ENCODE assay signal across 8 cellular contexts in genomic region chr4:141636077-141636770, GRCh38. TPM values are rescaled to one million over a fixed set of nuclear protein-coding genes. Genes with fewer than 3 reads are reported as not detected.
DNase-seq lines count a peak whose midpoint lies in the region; ATAC-seq and TF ChIP-seq lines count a peak whose summit lies in the region.

A gene with protein sequence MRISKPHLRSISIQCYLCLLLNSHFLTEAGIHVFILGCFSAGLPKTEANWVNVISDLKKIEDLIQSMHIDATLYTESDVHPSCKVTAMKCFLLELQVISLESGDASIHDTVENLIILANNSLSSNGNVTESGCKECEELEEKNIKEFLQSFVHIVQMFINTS (plus strand): TSS chr4:141636583. CDS start chr4:141719465, 82,882 bp downstream.

- H3K4me1 ChIP-seq in RWPE2 (ENCODE audit: insufficient read depth, poor library complexity, severe bottlenecking) = peaks cover 10% of the 10 kb centered on the region
- H3K4me1 ChIP-seq in prostate gland (replicated peaks) = no peaks in the 10 kb centered on the region

- H3K27me3 ChIP-seq in RWPE2 (ENCODE audit: insufficient read depth, poor library complexity, severe bottlenecking) (no peaks in the 10 kb centered on the region), prostate gland (replicated peaks; ENCODE audit: insufficient read depth) (no peaks in the 10 kb centered on the region)

- H3K36me3 ChIP-seq in RWPE2 (ENCODE audit: low read depth) (no peaks in the 10 kb centered on the region), prostate gland (no peaks in the 10 kb centered on the region)

- intact Hi-C loops in cardiac septum (cut with DNase I) (loop anchor here (2.0 kb wide), 1 partner anchor 19 kb away; no protein-coding TSS in a partner anchor), prostate gland (cut with DNase I) (no loop called here)

- in situ Hi-C loops in ACHN (cut with HindIII; ENCODE audit: low pct_ligation_motif_present, low pct_unique_long_range_greater_than_20kb, low sequenced_read_pairs) = no loop called here

- H3K27ac Mint-ChIP-seq in activated naive CD4-positive, alpha-beta T cell treated with anti-CD3 and anti-CD28 coated beads, Interleukin-2, amount 50 U/mL, for 72 hours = peak within 1 kb of the TSS in 1 of 2 donors; percentile 80

- ATAC-seq in GM18870 (IDR thresholded peaks at IDR 0.05; ENCODE audit: unreplicated experiment) = peak; percentile 50
- ATAC-seq in HG03064 (IDR thresholded peaks at IDR 0.05; ENCODE audit: low read depth, unreplicated experiment) = peak; percentile 65
- peak; percentile 68 for ATAC-seq in RWPE2 (ENCODE audit: low read depth)
- peak; percentile 91 to 94 for ATAC-seq in activated naive CD4-positive, alpha-beta T cell treated with anti-CD3 and anti-CD28 coated beads, Interleukin-2, amount 50 U/mL, for 72 hours

- peak; percentile 8 for TF ChIP-seq POLR2A in prostate gland (IDR thresholded peaks at IDR 0.05)

- DNase-seq in ACHN (peak; percentile 81), RWPE2 (ENCODE audit: low spot score) (peak; percentile 78), cardiac septum (ENCODE audit: low spot score) (peak; percentile 79), prostate gland (ENCODE audit: low spot score) (peak; percentile 58), NCI-H2171 (lab: John Stamatoyannopoulos, UW) (no peak)
- DNase-seq in activated naive CD4-positive, alpha-beta T cell treated with anti-CD3 and anti-CD28 coated beads, Interleukin-2, amount 50 U/mL, for 72 hours (ENCODE audit: low spot score in 2 of 2) = peak; percentile 52 to 78

- no peaks in the 10 kb centered on the region for H3K9me3 ChIP-seq in RWPE2 (ENCODE audit: severe bottlenecking)
- no peaks in the 10 kb centered on the region for H3K9me3 ChIP-seq in prostate gland

- no peaks in the 10 kb centered on the region for H3K36me3 Mint-ChIP-seq in activated naive CD4-positive, alpha-beta T cell treated with anti-CD3 and anti-CD28 coated beads, Interleukin-2, amount 50 U/mL, for 72 hours

- TF ChIP-seq CTCF in RWPE2 (IDR thresholded peaks at IDR 0.05; ENCODE audit: poor library complexity, severe bottlenecking) (no peak), prostate gland (IDR thresholded peaks at IDR 0.05) (no peak)

- H3K4me3 ChIP-seq in RWPE2 (ENCODE audit: severe bottlenecking) (peak within 1 kb of the TSS; percentile 91), prostate gland (peak within 1 kb of the TSS; percentile 56 to 80)

- H3K9me3 Mint-ChIP-seq in activated naive CD4-positive, alpha-beta T cell treated with anti-CD3 and anti-CD28 coated beads, Interleukin-2, amount 50 U/mL, for 72 hours = no peaks in the 10 kb centered on the region

- H3K27ac ChIP-seq in RWPE2 (ENCODE audit: poor library complexity, severe bottlenecking) (peak within 1 kb of the TSS; percentile 26), prostate gland (peak within 1 kb of the TSS; percentile 73 to 84)

- under 1% methylated on average over 43 of the region's 43 CpGs for whole genome bisulfite sequencing in prostate gland

RNA-seq across cellular contexts. Expression of the gene that starts here (rescaled TPM):
- total RNA-seq in activated naive CD4-positive, alpha-beta T cell treated with anti-CD3 and anti-CD28 coated beads, Interleukin-2, amount 50 U/mL, for 72 hours = 1 to 10 TPM; 1.1 to 1.2 TPM
- total RNA-seq in cardiac septum = 3.1 TPM
- 1 to 10 TPM; 1.2 to 2.0 TPM for total RNA-seq in prostate gland
